ENCODE assay signal across 13 cellular contexts in the genomic region with DNA sequence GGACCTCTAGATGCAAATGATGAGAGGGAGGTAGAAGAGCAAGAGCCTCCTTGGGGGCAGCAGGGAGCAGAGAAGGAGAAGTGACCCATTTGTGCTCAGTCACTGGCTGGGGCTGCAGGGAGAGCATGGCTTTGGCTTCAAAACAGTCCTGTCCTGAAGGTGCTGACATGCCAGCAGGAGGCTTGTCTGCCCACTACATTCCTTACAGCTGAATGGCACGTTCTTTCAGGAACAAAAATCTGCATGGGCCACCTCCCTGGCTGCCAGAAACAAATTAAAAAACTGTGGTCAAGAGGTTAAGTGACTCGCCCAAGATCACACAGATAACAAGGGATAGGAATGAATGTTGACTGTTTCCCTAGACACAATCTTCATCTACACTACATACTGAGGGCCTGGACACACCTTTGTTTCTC.
DNase-seq lines count a peak whose midpoint lies in the region; ATAC-seq, FAIRE-seq and TF ChIP-seq lines count a peak whose summit lies in the region.
"Had no signal": no experiment of that assay in that cellular context is flagged by ENCODE, and none has a peak within 500 bp of the region (broad histone marks: within the 10 kb centered on the region; RNA-seq: fewer than 3 reads in every experiment).

No MANE protein-coding gene starts in this region.

- ATAC-seq in stimulated activated effector memory CD8-positive, alpha-beta T cell treated with anti-CD3 and anti-CD28 coated beads, Interleukin-12 subunit alpha, Interleukin-12 subunit beta, amount 100 ng/mL, for 72 hours: peak; percentile 67
- ATAC-seq in HG03378 (IDR thresholded peaks at IDR 0.05; ENCODE audit: unreplicated experiment): no peak

- peak; percentile 31 for TF ChIP-seq CTCF in epithelial cell of proximal tubule (conservative IDR thresholded peaks at IDR 0.05; ENCODE audit: low read depth, low read length)

- H3K27ac Mint-ChIP-seq in activated T-cell treated with anti-CD3 and anti-CD28 coated beads, Interleukin-2, amount 50 U/mL, for 24 hours: peak overlapping the region; percentile 73
- H3K27ac Mint-ChIP-seq in stimulated activated effector memory CD8-positive, alpha-beta T cell treated with anti-CD3 and anti-CD28 coated beads, Interleukin-12 subunit alpha, Interleukin-12 subunit beta, amount 100 ng/mL, for 72 hours: peak overlapping the region; percentile 74
- H3K27ac Mint-ChIP-seq: T-helper 1 cell treated with Interleukin-12 subunit alpha and Interleukin-12 subunit beta and Interleukin-4 antibody, amounts not matched to agents 30 μg/mL and 1 μg/mL, for 36 hours had no signal

- peak; percentile 85 for FAIRE-seq in RCC 7860 (lab: Jason Lieb, UNC)
- FAIRE-seq: GM18507, kidney had no signal

- H3K4me3 Mint-ChIP-seq in activated T-cell treated with anti-CD3 and anti-CD28 coated beads, Interleukin-2, amount 50 U/mL, for 24 hours: no peak overlapping the region
- H3K4me3 Mint-ChIP-seq in stimulated activated effector memory CD8-positive, alpha-beta T cell treated with anti-CD3 and anti-CD28 coated beads, Interleukin-12 subunit alpha, Interleukin-12 subunit beta, amount 100 ng/mL, for 72 hours: no peak overlapping the region
- H3K4me3 Mint-ChIP-seq: T-helper 1 cell treated with Interleukin-12 subunit alpha and Interleukin-12 subunit beta and Interleukin-4 antibody, amounts not matched to agents 30 μg/mL and 1 μg/mL, for 36 hours had no signal

- no peak overlapping the region for H3K4me3 ChIP-seq in epithelial cell of proximal tubule (ENCODE audit: low read depth, low read length)

- H3K27me3 Mint-ChIP-seq in activated T-cell treated with anti-CD3 and anti-CD28 coated beads, Interleukin-2, amount 50 U/mL, for 24 hours: no peaks in the 10 kb centered on the region

- H3K36me3 Mint-ChIP-seq in activated T-cell treated with anti-CD3 and anti-CD28 coated beads, Interleukin-2, amount 50 U/mL, for 24 hours (ENCODE audit: low read depth): peaks cover 86% of the 10 kb centered on the region
- H3K36me3 Mint-ChIP-seq in stimulated activated effector memory CD8-positive, alpha-beta T cell treated with anti-CD3 and anti-CD28 coated beads, Interleukin-12 subunit alpha, Interleukin-12 subunit beta, amount 100 ng/mL, for 72 hours: peaks cover 91% of the 10 kb centered on the region

- peaks cover 39% of the 10 kb centered on the region for H3K4me1 Mint-ChIP-seq in activated T-cell treated with anti-CD3 and anti-CD28 coated beads, Interleukin-2, amount 50 U/mL, for 24 hours (ENCODE audit: low read depth)
- peaks cover 29% of the 10 kb centered on the region for H3K4me1 Mint-ChIP-seq in stimulated activated effector memory CD8-positive, alpha-beta T cell treated with anti-CD3 and anti-CD28 coated beads, Interleukin-12 subunit alpha, Interleukin-12 subunit beta, amount 100 ng/mL, for 72 hours

- no peaks in the 10 kb centered on the region for H3K9me3 Mint-ChIP-seq in activated T-cell treated with anti-CD3 and anti-CD28 coated beads, Interleukin-2, amount 50 U/mL, for 24 hours
- H3K9me3 Mint-ChIP-seq in stimulated activated effector memory CD8-positive, alpha-beta T cell treated with anti-CD3 and anti-CD28 coated beads, Interleukin-12 subunit alpha, Interleukin-12 subunit beta, amount 100 ng/mL, for 72 hours: no peaks in the 10 kb centered on the region
- H3K9me3 Mint-ChIP-seq: T-helper 1 cell treated with Interleukin-12 subunit alpha and Interleukin-12 subunit beta and Interleukin-4 antibody, amounts not matched to agents 30 μg/mL and 1 μg/mL, for 36 hours had no signal

- no peak for DNase-seq in activated T-cell treated with anti-CD3 and anti-CD28 coated beads, Interleukin-2, amount 50 U/mL, for 24 hours
- DNase-seq in activated T-cell treated with anti-CD3 and anti-CD28 coated beads, Interleukin-2, amount 50 U/mL, for 1 hour: no peak
- DNase-seq in RCC 7860 (ENCODE audit: low spot score): peak; percentile 93
- peak; percentile 26 for DNase-seq in epithelial cell of proximal tubule (ENCODE audit: low read depth)
- no peak for DNase-seq in stimulated activated effector memory CD8-positive, alpha-beta T cell treated with anti-CD3 and anti-CD28 coated beads, Interleukin-12 subunit alpha, Interleukin-12 subunit beta, amount 100 ng/mL, for 72 hours (ENCODE audit: low spot score in 2 of 2)
- no peak for DNase-seq in stimulated activated CD4-positive, alpha-beta T cell treated with anti-CD3 and anti-CD28 coated beads, Interleukin-15, amount 100 ng/mL, for 24 hours
- no peak for DNase-seq in NCI-H1436 (lab: John Stamatoyannopoulos, UW)
- DNase-seq: aorta, kidney, NCI-H1436 treated with DMSO at 0.1 percent for 48 hours had no signal

Comparison
In these comparisons a context has a peak if more than half of its experiments do, and no peak if none do; other contexts are left out.
1. DNase-seq: peak in RCC 7860 (single experiment) and epithelial cell of proximal tubule (single experiment); none in activated T-cell treated with anti-CD3 and anti-CD28 coated beads, Interleukin-2, amount 50 U/mL, for 24 hours (single experiment), activated T-cell treated with anti-CD3 and anti-CD28 coated beads, Interleukin-2, amount 50 U/mL, for 1 hour (single experiment), stimulated activated effector memory CD8-positive, alpha-beta T cell treated with anti-CD3 and anti-CD28 coated beads, Interleukin-12 subunit alpha, Interleukin-12 subunit beta, amount 100 ng/mL, for 72 hours (0 of 2), stimulated activated CD4-positive, alpha-beta T cell treated with anti-CD3 and anti-CD28 coated beads, Interleukin-15, amount 100 ng/mL, for 24 hours (single experiment) and NCI-H1436 (single experiment).